ENCODE assay signal across 25 cellular contexts in the genomic region with DNA sequence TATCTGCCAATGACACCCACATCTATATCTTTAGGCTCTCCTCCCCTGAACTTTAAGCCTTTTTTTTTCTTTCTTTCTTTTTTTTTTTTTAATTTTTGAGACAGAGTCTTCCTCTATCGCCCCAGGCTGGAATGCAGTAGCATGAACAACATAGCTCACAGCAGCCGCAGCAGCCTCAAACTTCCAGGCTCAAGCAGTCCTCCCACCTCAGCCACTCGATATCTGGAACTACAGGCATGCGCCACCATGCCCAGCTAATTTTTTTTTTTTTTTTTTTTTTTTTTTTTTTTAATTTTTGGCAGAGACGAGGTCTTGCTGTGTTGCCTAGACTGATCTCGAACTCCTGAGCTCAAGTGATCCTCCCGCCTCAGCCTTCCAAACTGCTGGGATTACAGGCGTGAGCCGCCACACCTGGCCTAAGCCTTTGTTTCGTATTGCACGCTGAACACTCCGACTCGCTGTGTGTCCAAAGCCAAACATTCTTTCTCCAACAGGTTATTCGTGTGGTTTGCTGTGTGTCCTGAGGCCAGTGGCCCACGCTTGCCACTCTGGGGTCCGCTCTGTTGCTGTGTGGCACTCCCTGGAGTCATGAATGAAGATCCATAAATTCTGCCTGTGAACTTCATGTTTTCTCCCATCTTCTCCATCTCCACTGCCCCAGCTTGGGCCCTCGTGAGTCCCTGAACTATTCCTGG.
"Had no signal": no experiment of that assay in that cellular context is flagged by ENCODE, and none has a peak within 500 bp of the region (broad histone marks: within the 10 kb centered on the region; RNA-seq: fewer than 3 reads in every experiment).

No MANE protein-coding gene starts in this region.

- DNase-seq: activated B cell treated with CpG ODN at 0.5 μM for 24 hours; activated CD4-positive, alpha-beta T cell treated with anti-CD3 and anti-CD28 coated beads for 4 hours; activated CD4-positive, alpha-beta T cell treated with anti-CD3 and anti-CD28 coated beads, Interleukin-2, amount 50 U/mL, for 48 hours; activated gamma-delta T cell; activated naive CD4-positive, alpha-beta T cell treated with anti-CD3 and anti-CD28 coated beads, Interleukin-2, amount 50 U/mL, for 16 hours; activated naive CD8-positive, alpha-beta T cell treated with anti-CD3 and anti-CD28 coated beads, Interleukin-2, amount 50 U/mL, for 24 hours; activated T-cell treated with anti-CD3 and anti-CD28 coated beads, Interleukin-2, amount 50 U/mL, for 72 hours; anterior cingulate cortex; body of pancreas; effector CD4-positive, alpha-beta T cell; erythroblast; foreskin fibroblast; left colon; mesenchymal stem cell; naive B cell; spleen; stimulated activated CD4-positive, alpha-beta T cell treated with anti-CD3 and anti-CD28 coated beads, Interleukin-4, amount 100 ng/mL, for 24 hours; stimulated activated naive CD8-positive, alpha-beta T cell treated with anti-CD3 and anti-CD28 coated beads, Interleukin-15, Interleukin-2, amounts not matched to agents 100 U/mL and 50 U/mL, for 24 hours; T-cell; thyroid gland had no signal

- H3K36me3 ChIP-seq: spleen, thyroid gland had no signal

- H3K27ac Mint-ChIP-seq: activated B cell treated with CpG ODN at 0.5 μM for 24 hours; activated naive CD8-positive, alpha-beta T cell treated with anti-CD3 and anti-CD28 coated beads, Interleukin-2, amount 50 U/mL, for 24 hours; activated T-cell treated with anti-CD3 and anti-CD28 coated beads, Interleukin-2, amount 50 U/mL, for 72 hours; progenitor cell of endocrine pancreas; T-cell; T-helper 2 cell treated with Interferon-gamma antibody and Interleukin-4, amounts not matched to agents 5 μg/mL and 100 μg/mL, for 36 hours had no signal

- ATAC-seq: activated naive CD8-positive, alpha-beta T cell treated with anti-CD3 and anti-CD28 coated beads, Interleukin-2, amount 50 U/mL, for 24 hours; activated T-cell treated with anti-CD3 and anti-CD28 coated beads, Interleukin-2, amount 50 U/mL, for 72 hours; body of pancreas; left colon; stimulated activated naive CD8-positive, alpha-beta T cell treated with anti-CD3 and anti-CD28 coated beads, Interleukin-15, Interleukin-2, amounts not matched to agents 100 U/mL and 50 U/mL, for 24 hours; T-cell had no signal

- H3K27me3 Mint-ChIP-seq: progenitor cell of endocrine pancreas had no signal

- H3K4me3 ChIP-seq: body of pancreas, spleen, thyroid gland had no signal

- H3K9me3 Mint-ChIP-seq: activated B cell treated with CpG ODN at 0.5 μM for 24 hours; activated naive CD8-positive, alpha-beta T cell treated with anti-CD3 and anti-CD28 coated beads, Interleukin-2, amount 50 U/mL, for 24 hours; T-cell; T-helper 2 cell treated with Interferon-gamma antibody and Interleukin-4, amounts not matched to agents 5 μg/mL and 100 μg/mL, for 36 hours had no signal

- FAIRE-seq: endometrium, keratinocyte, TTC549 had no signal

- H3K27ac ChIP-seq: body of pancreas, spleen, thyroid gland had no signal

- H3K9me3 ChIP-seq: body of pancreas, spleen, thyroid gland had no signal

- H3K4me1 Mint-ChIP-seq: activated B cell treated with CpG ODN at 0.5 μM for 24 hours had no signal

- H3K4me3 Mint-ChIP-seq: activated B cell treated with CpG ODN at 0.5 μM for 24 hours; activated naive CD8-positive, alpha-beta T cell treated with anti-CD3 and anti-CD28 coated beads, Interleukin-2, amount 50 U/mL, for 24 hours; activated T-cell treated with anti-CD3 and anti-CD28 coated beads, Interleukin-2, amount 50 U/mL, for 72 hours; naive B cell; T-cell; T-helper 2 cell treated with Interferon-gamma antibody and Interleukin-4, amounts not matched to agents 5 μg/mL and 100 μg/mL, for 36 hours had no signal

- H3K36me3 Mint-ChIP-seq: naive B cell, T-cell had no signal

- H3K27me3 ChIP-seq: body of pancreas, thyroid gland had no signal
